Comparison of ENCODE assay signal across 12 cellular contexts in genomic region chr16:704552-705380, GRCh38. TPM values are rescaled to one million over a fixed set of nuclear protein-coding genes. Genes with fewer than 3 reads are reported as not detected.
DNase-seq lines count a peak whose midpoint lies in the region; ATAC-seq and TF ChIP-seq lines count a peak whose summit lies in the region.
"Had no signal": no experiment of that assay in that cellular context is flagged by ENCODE, and none has a peak within 500 bp of the region (broad histone marks: within the 10 kb centered on the region; RNA-seq: fewer than 3 reads in every experiment).

No MANE protein-coding gene starts in this region.

- peaks cover 4% of the 10 kb centered on the region for H3K23me2 ChIP-seq in H9 (ENCODE audit: insufficient read length, low read depth, low read length, poor library complexity, severe bottlenecking)

- no peak overlapping the region for H3K23ac ChIP-seq in H9 (ENCODE audit: insufficient read length, low read depth, low read length)

- peak overlapping the region; percentile 40 to 63; a peak in 4 of 5 replicates for H3K4me3 Mint-ChIP-seq in H9

- H3K4me2 ChIP-seq in H9 (ENCODE audit: insufficient read depth, insufficient read length, low read length), result no peak overlapping the region

- no peak overlapping the region for H2BK5ac ChIP-seq in H9 (ENCODE audit: insufficient read length, low read length)

- H4K91ac ChIP-seq in H9 (ENCODE audit: insufficient read length, low read depth, low read length), result no peak overlapping the region

- no peak overlapping the region for H3K4ac ChIP-seq in H9 (ENCODE audit: low read depth, low read length)

- DNase-seq in H9 (no peak), RWPE1 (ENCODE audit: low spot score) (no peak)
- DNase-seq: Calu3, mesendoderm, NCI-H1048, right cardiac atrium, T-helper 9 cell, transverse colon had no signal

- H4K5ac ChIP-seq in H9 (ENCODE audit: insufficient read length, low read depth, low read length), result no peak overlapping the region

- no peaks in the 10 kb centered on the region for H3K79me2 ChIP-seq in H9 (ENCODE audit: insufficient read depth, low read length)

- peaks cover 0 to 3% (median 0%) of the 10 kb centered on the region in 3 experiments; a peak in 2 of 7 replicates for H3K36me3 Mint-ChIP-seq in H9 (ENCODE audit: insufficient read depth in 1 of 3, low read depth in 3 of 3)

- H3K4me1 Mint-ChIP-seq in H9, result peaks cover 0 to 7% of the 10 kb centered on the region in 2 experiments; a peak in 1 of 4 replicates

- H3K27me3 Mint-ChIP-seq in H9 (ENCODE audit: low read depth), result peaks cover 88% of the 10 kb centered on the region

- no peaks in the 10 kb centered on the region for H3K4me1 ChIP-seq in H9 (ENCODE audit: insufficient read depth, low read length)

- H3K9me3 Mint-ChIP-seq in H9, result peaks cover 0 to 2% of the 10 kb centered on the region in 2 experiments; a peak in 1 of 5 replicates

- no peak overlapping the region for H3T11ph ChIP-seq in H9 (ENCODE audit: low read length)

- H3K27ac Mint-ChIP-seq in H9, result no peak overlapping the region

- POLR2A ChIA-PET in RWPE1 (lab: Yijun Ruan, JAX; ENCODE audit: low non-redundant PET), result no interaction called here

- H3K79me1 ChIP-seq in H9 (ENCODE audit: insufficient read depth, low read depth, low read length, poor library complexity, severe bottlenecking), result no peaks in the 10 kb centered on the region

- H3K27ac ChIP-seq in H9 (ENCODE audit: insufficient read length, low read depth, low read length), result no peak overlapping the region
- H3K27ac ChIP-seq in RWPE1, result peak overlapping the region; percentile 87
- H3K27ac ChIP-seq: transverse colon had no signal

- H3K9ac ChIP-seq in H9 (ENCODE audit: extremely low read depth, insufficient read length, low read length), result no peak overlapping the region

- WGBS in H9 (ENCODE audit: extremely low coverage, insufficient read length, low lambda C conversion rate), result no CpG with 5 or more reads among the region's 50 CpGs

- H2AK5ac ChIP-seq in H9 (ENCODE audit: insufficient read length, low read length), result no peak overlapping the region

- H3K14ac ChIP-seq in H9 (ENCODE audit: insufficient read depth, low read length), result no peak overlapping the region

- CTCF ChIA-PET in RWPE1 (lab: Yijun Ruan, JAX), result interaction anchor here (0.5 kb wide), 1 partner anchor 256 kb away, joined by 3 read pairs; no protein-coding TSS in a partner anchor

- H3K9me3 ChIP-seq in H9 (ENCODE audit: control insufficient read depth, low read depth, low read length) (no peaks in the 10 kb centered on the region), iPS-18c (ENCODE audit: control insufficient read depth, insufficient read depth, low read length) (no peaks in the 10 kb centered on the region)
- H3K9me3 ChIP-seq: transverse colon had no signal

- TF ChIP-seq CTCF in H9 (conservative IDR thresholded peaks at IDR 0.05), result no peak
- no peak for TF ChIP-seq CTCF in RWPE1 (conservative IDR thresholded peaks at IDR 0.05; ENCODE audit: low read depth)

- no peak for ATAC-seq in GM19455 (IDR thresholded peaks at IDR 0.05; ENCODE audit: unreplicated experiment)
- no peak for ATAC-seq in HG03135 (IDR thresholded peaks at IDR 0.05; ENCODE audit: unreplicated experiment)
- no peak for ATAC-seq in GM18511 (IDR thresholded peaks at IDR 0.05; ENCODE audit: unreplicated experiment)
- ATAC-seq: right cardiac atrium had no signal

- peak overlapping the region; percentile 34; the same call in 1 of the 2 replicates for H3K4me3 ChIP-seq in iPS-18c (ENCODE audit: insufficient read depth, low read depth, low read length)
- H3K4me3 ChIP-seq: transverse colon had no signal

- no peaks in the 10 kb centered on the region for H4K20me1 ChIP-seq in H9 (ENCODE audit: control insufficient read depth, insufficient read depth, insufficient read length)

- no peak overlapping the region for H2BK120ac ChIP-seq in H9 (ENCODE audit: low read depth, low read length, poor library complexity, severe bottlenecking)

- no peak overlapping the region for H2BK15ac ChIP-seq in H9 (ENCODE audit: low read depth, low read length)

- H3K27me3 ChIP-seq in H9 (ENCODE audit: insufficient read depth, low read length), result peaks cover 55% of the 10 kb centered on the region; the same call in 1 of the 2 replicates

- H3K18ac ChIP-seq in H9 (ENCODE audit: insufficient read length, low read depth, low read length), result no peak overlapping the region

- no peak overlapping the region for H2BK20ac ChIP-seq in H9 (ENCODE audit: low read depth, low read length, poor library complexity, severe bottlenecking)

- H2BK12ac ChIP-seq in H9 (ENCODE audit: insufficient read length, low read depth, low read length), result no peak overlapping the region

- H4K8ac ChIP-seq in H9 (replicated peaks; ENCODE audit: insufficient read length, low read depth, low read length), result no peak overlapping the region

- no peak overlapping the region for H2AFZ ChIP-seq in H9 (ENCODE audit: low read length)

- H3K56ac ChIP-seq in H9 (ENCODE audit: insufficient read length, low read depth, low read length), result no peak overlapping the region

RNA-seq across cellular contexts. Expression of gene FBXL16, which starts 0.8 kb away (rescaled TPM):
- 9.6 and 10.7 TPM in 2 replicates for total RNA-seq in H9 (2021)

RNA-seq across cellular contexts. Expression of gene METRN, which starts 10.2 kb away (rescaled TPM):
- total RNA-seq in H9 (2021), result 26.2 and 28.9 TPM in 2 replicates

RNA-seq across cellular contexts. Expression of gene WDR24, which starts 14.6 kb away (rescaled TPM):
- total RNA-seq in H9 (2021), result 18.3 and 19.5 TPM in 2 replicates

RNA-seq across cellular contexts. Expression of gene ANTKMT, which starts 16.2 kb away (rescaled TPM):
- 31.5 and 34.8 TPM in 2 replicates for total RNA-seq in H9 (2021)

RNA-seq across cellular contexts. Expression of gene JMJD8, which starts 20.6 kb away (rescaled TPM):
- 50.1 and 52.7 TPM in 2 replicates for total RNA-seq in H9 (2021)
